Comparison of ENCODE assay signal across 1 cellular context in genomic region chr2:174428214-174428613, GRCh38.
TF ChIP-seq lines count a peak whose summit lies in the region.

No MANE protein-coding gene starts in this region.

TF ChIP-seq in HepG2, 621 proteins besides CTCF, POLR2A, EP300 and RAD21 (continued from another document and continues in another):
- TF ChIP-seq PRDM4 (CRISPR knock-in tag; IDR thresholded peaks at IDR 0.05; ENCODE audit: borderline replicate concordance) (no peak), BCL6 (CRISPR knock-in tag; IDR thresholded peaks at IDR 0.05) (peak; percentile 64; the same call in 1 of the 2 replicates), ZNF530 (CRISPR knock-in tag; IDR thresholded peaks at IDR 0.05; ENCODE audit: low read depth) (no peak), ZNF790 (CRISPR knock-in tag; IDR thresholded peaks at IDR 0.05; ENCODE audit: borderline replicate concordance) (no peak), ZBTB38 (CRISPR knock-in tag; IDR thresholded peaks at IDR 0.05) (no peak), ZNF407 (CRISPR knock-in tag; IDR thresholded peaks at IDR 0.05; ENCODE audit: not compliant biosample characterization) (no peak), PBX2 (CRISPR knock-in tag; IDR thresholded peaks at IDR 0.05) (no peak), ZNF264 (CRISPR knock-in tag; IDR thresholded peaks at IDR 0.05) (no peak), NCOA5 (CRISPR knock-in tag; IDR thresholded peaks at IDR 0.05) (no peak), WIZ (CRISPR knock-in tag; IDR thresholded peaks at IDR 0.05) (no peak), SIX1 (CRISPR knock-in tag; IDR thresholded peaks at IDR 0.05; ENCODE audit: borderline replicate concordance) (peak; percentile 84), FOXC1 (CRISPR knock-in tag; IDR thresholded peaks at IDR 0.05; ENCODE audit: borderline replicate concordance) (no peak), MATR3 (CRISPR knock-in tag; IDR thresholded peaks at IDR 0.05) (no peak), ZNF138 (CRISPR knock-in tag; IDR thresholded peaks at IDR 0.05; ENCODE audit: low read depth) (no peak), RARA (CRISPR knock-in tag; IDR thresholded peaks at IDR 0.05) (peak; percentile 56; the same call in 1 of the 2 replicates), ZNF558 (CRISPR knock-in tag; IDR thresholded peaks at IDR 0.05; ENCODE audit: borderline replicate concordance) (no peak), USF2 (IDR thresholded peaks at IDR 0.05; ENCODE audit: low read depth, low read length) (no peak), USF2 (CRISPR knock-in tag; IDR thresholded peaks at IDR 0.05; ENCODE audit: borderline replicate concordance) (no peak), SMARCC2 (IDR thresholded peaks at IDR 0.05) (no peak), ZNF567 (CRISPR knock-in tag; IDR thresholded peaks at IDR 0.05; ENCODE audit: borderline replicate concordance) (no peak), ZNF646 (CRISPR knock-in tag; IDR thresholded peaks at IDR 0.05) (no peak), DZIP1 (CRISPR knock-in tag; IDR thresholded peaks at IDR 0.05) (no peak), ZNF431 (CRISPR knock-in tag; IDR thresholded peaks at IDR 0.05; ENCODE audit: borderline replicate concordance, low read depth) (no peak), U2AF2 (IDR thresholded peaks at IDR 0.05; ENCODE audit: low read depth, low read length) (no peak), HNF4A (CRISPR knock-in tag; IDR thresholded peaks at IDR 0.05) (peak; percentile 44; the same call in 1 of the 2 replicates), ZNF430 (CRISPR knock-in tag; IDR thresholded peaks at IDR 0.05) (no peak), TBP (CRISPR knock-in tag; IDR thresholded peaks at IDR 0.05) (no peak), CC2D1A (CRISPR knock-in tag; IDR thresholded peaks at IDR 0.05) (no peak), ZSCAN20 (CRISPR knock-in tag; IDR thresholded peaks at IDR 0.05; ENCODE audit: borderline replicate concordance) (no peak), POLR2G (IDR thresholded peaks at IDR 0.05; ENCODE audit: low read depth, low read length) (no peak), ZNF775 (CRISPR knock-in tag; IDR thresholded peaks at IDR 0.05; ENCODE audit: borderline replicate concordance) (no peak), RFX5 (IDR thresholded peaks at IDR 0.05; ENCODE audit: low read depth, low read length) (no peak), GFI1 (CRISPR knock-in tag; IDR thresholded peaks at IDR 0.05; ENCODE audit: borderline replicate concordance) (peak; percentile 73), ETS1 (CRISPR knock-in tag; IDR thresholded peaks at IDR 0.05) (no peak)
